8 cellular contexts compared by ENCODE assay signal in the genomic region with DNA sequence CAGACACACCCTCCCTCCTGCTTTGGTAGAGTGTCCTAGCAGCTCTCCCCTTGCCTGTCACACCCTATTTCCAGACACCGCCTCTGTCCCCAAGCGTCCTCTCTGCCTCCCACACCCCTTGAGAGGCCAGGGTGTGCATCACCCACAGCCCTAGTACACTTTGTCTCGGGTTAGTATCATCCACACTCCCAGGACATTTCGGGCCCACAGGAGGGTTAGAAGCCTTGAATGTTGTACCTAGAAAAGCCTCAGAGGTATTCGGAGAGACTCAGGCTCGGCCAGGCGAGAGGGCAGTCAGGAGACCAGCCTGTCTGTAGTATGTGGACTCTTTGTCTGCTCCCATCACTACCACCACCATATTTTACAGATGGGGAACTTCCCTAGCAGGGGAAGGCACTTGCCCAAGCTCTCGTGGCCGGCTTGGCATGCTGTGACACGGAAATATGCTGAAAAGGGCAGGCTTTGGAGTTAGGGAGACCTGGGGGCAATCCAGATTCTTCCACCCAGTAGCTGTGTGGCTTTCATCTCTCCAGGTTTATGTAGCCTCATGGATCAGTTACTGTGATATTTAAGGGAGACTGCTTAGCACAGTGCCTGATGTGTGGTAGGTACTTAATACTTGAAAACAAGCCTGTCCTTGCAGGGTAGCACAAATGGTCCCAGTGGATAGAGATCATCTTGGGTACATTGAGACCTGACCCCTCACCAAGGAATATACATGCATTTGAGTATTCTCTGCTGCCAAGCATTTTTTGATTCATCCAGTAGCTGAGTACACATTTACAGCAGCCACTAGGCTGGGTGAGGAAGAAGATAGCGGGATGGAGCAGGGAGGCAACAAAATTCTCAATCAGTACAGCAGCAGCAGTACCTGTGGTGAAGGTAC. TPM values are rescaled to one million over a fixed set of nuclear protein-coding genes. Genes with fewer than 3 reads are reported as not detected.
DNase-seq lines count a peak whose midpoint lies in the region; ATAC-seq and TF ChIP-seq lines count a peak whose summit lies in the region.

No MANE protein-coding gene starts in this region.

- H2AFZ ChIP-seq in KMS-11 (ENCODE audit: low read depth): no peak overlapping the region

- H3K36me3 ChIP-seq in KMS-11 (ENCODE audit: insufficient read depth): no peaks in the 10 kb centered on the region

- no peaks in the 10 kb centered on the region for H3K27me3 Mint-ChIP-seq in naive B cell

- DNase-seq in AG09309 (ENCODE audit: low read depth): no peak
- DNase-seq in naive B cell: no peak
- no peak for DNase-seq in islet precursor cell
- no peak for DNase-seq in H4 (ENCODE audit: low spot score)
- no peak for DNase-seq in NCI-H1930 (lab: John Stamatoyannopoulos, UW)

- peak overlapping the region; percentile 94 to 97 (median 94) for H3K4me3 Mint-ChIP-seq in naive B cell

- peaks cover 18 to 19% of the 10 kb centered on the region in 2 donors for H3K36me3 Mint-ChIP-seq in naive B cell

- peak overlapping the region; percentile 92; the same call in 1 of the 2 replicates for H3K9ac ChIP-seq in KMS-11

- no peak for TF ChIP-seq CTCF in AG09309 (IDR thresholded peaks at IDR 0.05; ENCODE audit: control insufficient read depth, insufficient read depth, low read depth, low read length, missing control alignments)
- TF ChIP-seq CTCF in KMS-11 (conservative IDR thresholded peaks at IDR 0.05; ENCODE audit: low read depth, low read length): no peak

- H3K27ac Mint-ChIP-seq in naive B cell: peak overlapping the region in 4 of 6 donors; percentile 79 to 96 (median 92)

- peaks cover 48 to 66% (median 63%) of the 10 kb centered on the region in 3 donors for H3K4me1 Mint-ChIP-seq in naive B cell

- ATAC-seq in naive B cell (ENCODE audit: low read depth in 2 of 2) (no peak), HG02642 (IDR thresholded peaks at IDR 0.05; ENCODE audit: poor library complexity, unreplicated experiment) (no peak)

- H3K9me3 Mint-ChIP-seq in naive B cell: no peaks in the 10 kb centered on the region

- H3K4me3 ChIP-seq in AG09309 (ENCODE audit: control insufficient read depth, low read depth, low read length): peak overlapping the region; percentile 83
- no peak overlapping the region for H3K4me3 ChIP-seq in KMS-11 (IDR thresholded peaks at IDR 0.05; ENCODE audit: insufficient read depth, low read depth, low read length)

- peak overlapping the region; percentile 68 for H3K4me2 ChIP-seq in KMS-11

- no peaks in the 10 kb centered on the region for H3K27me3 ChIP-seq in KMS-11 (ENCODE audit: insufficient read depth, low read depth)

- H3K4me1 ChIP-seq in KMS-11 (ENCODE audit: low read depth, poor library complexity, severe bottlenecking): peaks cover 23% of the 10 kb centered on the region

- H3K79me2 ChIP-seq in KMS-11 (ENCODE audit: insufficient read depth, low read depth): peaks cover 50% of the 10 kb centered on the region

- H4K20me1 ChIP-seq in KMS-11 (ENCODE audit: insufficient read depth): no peaks in the 10 kb centered on the region

- H3K27ac ChIP-seq in KMS-11: peak overlapping the region; percentile 89; the same call in 1 of the 2 replicates
- peak overlapping the region; percentile 85 for H3K27ac ChIP-seq in cingulate gyrus (ENCODE audit: low read depth, low read length)

RNA-seq across cellular contexts. Expression of gene TMEM43, which starts 1.4 kb away (rescaled TPM):
- 10 to 100 TPM; 36.7 to 42.9 (median 39.2) TPM for polyA plus RNA-seq in naive B cell (ENCODE audit: low read depth in 6 of 6)
- 75.6 and 79.7 TPM in 2 replicates for total RNA-seq in H4 (2014; rRNA removed; shearing (Covaris generic))

RNA-seq across cellular contexts. Expression of gene CHCHD4, which starts 1.6 kb away (rescaled TPM):
- 10 to 100 TPM in 3 of 6 donors, 1 to 10 TPM in 3; 6.4 to 17.5 (median 11.3) TPM for polyA plus RNA-seq in naive B cell (ENCODE audit: low read depth in 6 of 6)
- 32.7 and 36.3 TPM in 2 replicates for total RNA-seq in H4 (2014; rRNA removed; shearing (Covaris generic))

RNA-seq across cellular contexts. Expression of gene XPC, which starts 52.1 kb away (rescaled TPM):
- 10 to 100 TPM in 5 of 6 donors, 1 to 10 TPM in 1; 10.0 to 36.6 (median 32.3) TPM for polyA plus RNA-seq in naive B cell (ENCODE audit: low read depth in 6 of 6)
- total RNA-seq in H4 (2014; rRNA removed; shearing (Covaris generic)): 17.1 and 22.5 TPM in 2 replicates

RNA-seq across cellular contexts. Expression of gene LSM3, which starts 52.4 kb away (rescaled TPM):
- 10 to 100 TPM; 23.5 to 41.6 (median 31.2) TPM for polyA plus RNA-seq in naive B cell (ENCODE audit: low read depth in 6 of 6)
- 39.2 and 42.7 TPM in 2 replicates for total RNA-seq in H4 (2014; rRNA removed; shearing (Covaris generic))
